Comparison of ENCODE assay signal across 14 cellular contexts in genomic region chr13:86846501-86846900, GRCh38.
"Had no signal": no experiment of that assay in that cellular context is flagged by ENCODE, and none has a peak within 500 bp of the region (broad histone marks: within the 10 kb centered on the region; RNA-seq: fewer than 3 reads in every experiment).

No MANE protein-coding gene starts in this region.

- H3K27me3 ChIP-seq: body of pancreas, left lung, suprapubic skin had no signal

- DNase-seq: activated CD4-positive, alpha-beta memory T cell treated with anti-CD3 and anti-CD28 coated beads, Interleukin-2, amount 10 ng/mL, durations not matched to agents 7 days and 5 days; activated naive CD4-positive, alpha-beta T cell treated with anti-CD3 and anti-CD28 coated beads, Interleukin-2, amount 10 ng/mL, durations not matched to agents 7 days and 5 days; activated T-cell treated with anti-CD3 and anti-CD28 coated beads, Interleukin-2, amount 50 U/mL, for 24 hours; body of pancreas; effector memory CD4-positive, alpha-beta T cell; islet precursor cell; left lung; natural killer cell; posterior cingulate gyrus; small intestine; T-cell; T-helper 9 cell had no signal

- ATAC-seq: body of pancreas, left lung, natural killer cell, T-cell had no signal

- H3K27ac ChIP-seq: body of pancreas, left lung, SK-N-MC, suprapubic skin had no signal

- H3K4me3 ChIP-seq: body of pancreas, left lung, SK-N-MC, suprapubic skin had no signal

- H3K36me3 ChIP-seq: left lung, suprapubic skin had no signal

- H3K4me1 ChIP-seq: body of pancreas, left lung, suprapubic skin had no signal

- H3K9me3 ChIP-seq: body of pancreas, suprapubic skin had no signal
